Comparison of ENCODE assay signal across 15 cellular contexts in genomic region chr2:95087379-95087778, GRCh38. TPM values are rescaled to one million over a fixed set of nuclear protein-coding genes. Genes with fewer than 3 reads are reported as not detected.
DNase-seq lines count a peak whose midpoint lies in the region; ATAC-seq and TF ChIP-seq lines count a peak whose summit lies in the region.
"Had no signal": no experiment of that assay in that cellular context is flagged by ENCODE, and none has a peak within 500 bp of the region (broad histone marks: within the 10 kb centered on the region; RNA-seq: fewer than 3 reads in every experiment).

No MANE protein-coding gene starts in this region.

- H3K27ac Mint-ChIP-seq in GM23338 (peak overlapping the region; percentile 61), WTC11 (peak overlapping the region; percentile 73)

- peak overlapping the region; percentile 35; the same call in 1 of the 2 replicates for H3K27ac ChIP-seq in GM23338 (ENCODE audit: low read depth)
- H3K27ac ChIP-seq: GM23248 had no signal

- no peaks in the 10 kb centered on the region for H3F3A ChIP-seq in GM23338 (replicated peaks; ENCODE audit: low read depth)

- TF ChIP-seq CTCF in GM23338 (conservative IDR thresholded peaks at IDR 0.05; ENCODE audit: low read depth in 2 of 2) (no peak), WTC11 (IDR thresholded peaks at IDR 0.05) (no peak)

- intact Hi-C loops in posterior cingulate gyrus (cut with DNase I): no loop called here

- H4K20me1 ChIP-seq in GM23338 (replicated peaks; ENCODE audit: insufficient read depth): peaks cover 5% of the 10 kb centered on the region; the same call in 1 of the 2 replicates

- H3K36me3 ChIP-seq in GM23338 (ENCODE audit: insufficient read depth) (peaks cover 5% of the 10 kb centered on the region; the same call in 1 of the 2 replicates), HAP-1 (replicated peaks) (peaks cover 43% of the 10 kb centered on the region)

- H3K27me3 ChIP-seq in GM23338 (ENCODE audit: insufficient read depth): no peaks in the 10 kb centered on the region
- H3K27me3 ChIP-seq in HAP-1 (ENCODE audit: low read depth): no peaks in the 10 kb centered on the region

- no peaks in the 10 kb centered on the region for H3K9me3 ChIP-seq in HAP-1
- H3K9me3 ChIP-seq: Caco-2 had no signal

- H3K4me1 Mint-ChIP-seq in GM23338 (peaks cover 12% of the 10 kb centered on the region), WTC11 (peaks cover 18% of the 10 kb centered on the region)
- H3K4me1 Mint-ChIP-seq: CD4-positive, alpha-beta memory T cell had no signal

- H3K79me2 ChIP-seq in GM23338 (replicated peaks; ENCODE audit: insufficient read depth): no peaks in the 10 kb centered on the region

- no peak overlapping the region for H3K4me3 ChIP-seq in GM23338
- no peak overlapping the region for H3K4me3 ChIP-seq in HAP-1
- H3K4me3 ChIP-seq: GM23248 had no signal

- H3K36me3 Mint-ChIP-seq in GM23338 (ENCODE audit: low read depth): peaks cover 65% of the 10 kb centered on the region
- H3K36me3 Mint-ChIP-seq in WTC11: peaks cover 59% of the 10 kb centered on the region

- peak; percentile 45; the same call in 1 of the 3 replicates for ATAC-seq in GM23338
- ATAC-seq in WTC11: peak; percentile 77

- H3K4me1 ChIP-seq in GM23338 (ENCODE audit: insufficient read depth) (peaks cover 10% of the 10 kb centered on the region; the same call in 1 of the 2 replicates), HAP-1 (no peaks in the 10 kb centered on the region)
- H3K4me1 ChIP-seq: Caco-2 had no signal

- H3K4me2 ChIP-seq in GM23338: peak overlapping the region; percentile 46; the same call in 1 of the 2 replicates

- H3K4me3 Mint-ChIP-seq in GM23338: no peak overlapping the region
- H3K4me3 Mint-ChIP-seq in WTC11: no peak overlapping the region
- H3K4me3 Mint-ChIP-seq: CD4-positive, alpha-beta memory T cell had no signal

- in situ Hi-C loops in HAP-1 (cut with MboI; ENCODE audit: low sequenced_read_pairs): no loop called here

- H3K9me3 Mint-ChIP-seq in GM23338 (peaks cover under 1% of the 10 kb centered on the region; the same call in 1 of the 3 replicates), WTC11 (peaks cover 4% of the 10 kb centered on the region)
- H3K9me3 Mint-ChIP-seq: CD4-positive, alpha-beta memory T cell had no signal

- H3K9me2 ChIP-seq in GM23338 (ENCODE audit: insufficient read depth): no peaks in the 10 kb centered on the region

- POLR2A ChIA-PET in WTC11 (lab: Charles Lee): no interaction called here

- H3K27me3 Mint-ChIP-seq in GM23338 (ENCODE audit: insufficient read depth, low read depth, poor library complexity) (no peaks in the 10 kb centered on the region), WTC11 (ENCODE audit: low read depth) (no peaks in the 10 kb centered on the region)
- H3K27me3 Mint-ChIP-seq: CD4-positive, alpha-beta memory T cell had no signal

- H2AFZ ChIP-seq in GM23338: no peak overlapping the region
- H2AFZ ChIP-seq: GM23248 had no signal

- DNase-seq in GM23338 (ENCODE audit: low spot score) (peak; percentile 16), WTC11 (ENCODE audit: low spot score) (no peak), islet precursor cell (peak; percentile 54), HAP-1 (ENCODE audit: low spot score in 2 of 2) (no peak), DMS53 treated with DMSO at 0.1 percent for 48 hours (lab: John Stamatoyannopoulos, UW; ENCODE audit: unreplicated experiment) (no peak), posterior cingulate gyrus (no peak)
- DNase-seq: C1 segment of cervical spinal cord; Caco-2; CD4-positive, alpha-beta memory T cell; DMS153; DMS79; EL; GF-D8; GM23248; HCEC 1CT had no signal

- CTCF ChIA-PET in WTC11 (lab: Charles Lee): interaction anchor here (1.0 to 1.5 kb wide), 2 partner anchors 9 to 34 kb away, joined by 4 to 6 read pairs; no protein-coding TSS in a partner anchor

TF ChIP-seq in GM23338, 12 proteins besides CTCF, POLR2A, EP300 and RAD21 (continues in another document):
- no peak for TF ChIP-seq EZH2phosphoT487 (IDR thresholded peaks at IDR 0.05; ENCODE audit: unreplicated experiment)
- no peak for TF ChIP-seq JUNB (IDR thresholded peaks at IDR 0.05; ENCODE audit: unreplicated experiment)
- no peak for TF ChIP-seq REST (IDR thresholded peaks at IDR 0.05; ENCODE audit: unreplicated experiment)
- no peak for TF ChIP-seq CREB1 (CRISPR knock-in tag; IDR thresholded peaks at IDR 0.05; ENCODE audit: low read depth)
- no peak for TF ChIP-seq POLR2AphosphoS5 (IDR thresholded peaks at IDR 0.05; ENCODE audit: low read depth)

TF ChIP-seq in WTC11, 78 proteins besides CTCF, POLR2A, EP300 and RAD21 (continues in another document):
- no peak for TF ChIP-seq IRF2 (CRISPR knock-in tag; IDR thresholded peaks at IDR 0.05; ENCODE audit: borderline replicate concordance, low read depth)
- 0 out of 2 replicates have a peak, but pooled peaks have one; percentile 25 for TF ChIP-seq FOXP4 (CRISPR knock-in tag; IDR thresholded peaks at IDR 0.05)
- TF ChIP-seq ZNF121 (CRISPR knock-in tag; IDR thresholded peaks at IDR 0.05): peak; percentile 85
- no peak for TF ChIP-seq FOXP1 (CRISPR knock-in tag; IDR thresholded peaks at IDR 0.05; ENCODE audit: borderline replicate concordance)
- TF ChIP-seq ZNF317 (CRISPR knock-in tag; IDR thresholded peaks at IDR 0.05; ENCODE audit: borderline replicate concordance, low read depth): no peak
- no peak for TF ChIP-seq ATF2 (CRISPR knock-in tag; IDR thresholded peaks at IDR 0.05; ENCODE audit: borderline replicate concordance, low read depth)
- no peak for TF ChIP-seq ZNF425 (CRISPR knock-in tag; conservative IDR thresholded peaks at IDR 0.05)
- no peak for TF ChIP-seq ELF4 (CRISPR knock-in tag; IDR thresholded peaks at IDR 0.05; ENCODE audit: low read depth)
- TF ChIP-seq ESRRA (CRISPR knock-in tag; IDR thresholded peaks at IDR 0.05; ENCODE audit: borderline replicate concordance): no peak
- no peak for TF ChIP-seq AR (CRISPR knock-in tag; IDR thresholded peaks at IDR 0.05)

RNA-seq across cellular contexts. Expression of gene MRPS5, which starts 34.2 kb away (rescaled TPM):
- total RNA-seq in GM23338 (2014; rRNA removed; shearing (Covaris generic)): 51.9 and 57.8 TPM in 2 replicates
- polyA plus RNA-seq in GM23338 (2016; fragmentation: Nextera tagmentation; extraction: Ambion mirVana): 75.6 and 79.0 TPM in 2 replicates
- total RNA-seq in WTC11 (2021): 60.4 to 70.3 TPM (median 62.2 TPM) in 3 replicates

Comparison
In these comparisons a context has a peak if more than half of its experiments do, and no peak if none do; other contexts are left out.
1. DNase-seq: peak in GM23338 (single experiment) and islet precursor cell (single experiment); none in WTC11 (single experiment), HAP-1 (0 of 2), DMS53 treated with DMSO at 0.1 percent for 48 hours (single experiment) and posterior cingulate gyrus (0 of 10).